In genomic region chr5:400282-401215, GRCh38 we compare ENCODE assay signal across 8 cellular contexts. TPM values are rescaled to one million over a fixed set of nuclear protein-coding genes. Genes with fewer than 3 reads are reported as not detected.
DNase-seq lines count a peak whose midpoint lies in the region; ATAC-seq and TF ChIP-seq lines count a peak whose summit lies in the region.

No MANE protein-coding gene starts in this region.

- peak overlapping the region; percentile 26; the same call in 1 of the 2 replicates for H3K27ac Mint-ChIP-seq in WTC11

- TF ChIP-seq POLR2A in upper lobe of left lung (IDR thresholded peaks at IDR 0.05): no peak

- H3K4me1 Mint-ChIP-seq in activated T-cell treated with anti-CD3 and anti-CD28 coated beads, Interleukin-2, amount 50 U/mL, for 4 hours (ENCODE audit: low read depth): peaks cover 11% of the 10 kb centered on the region
- H3K4me1 Mint-ChIP-seq in WTC11: peaks cover 12% of the 10 kb centered on the region

- WGBS in upper lobe of left lung, 2 donors: 52 to 60% methylated on average over 27 of the region's 27 CpGs

- peaks cover 41% of the 10 kb centered on the region for H3K27me3 Mint-ChIP-seq in activated T-cell treated with anti-CD3 and anti-CD28 coated beads, Interleukin-2, amount 50 U/mL, for 4 hours (ENCODE audit: low read depth)
- H3K27me3 Mint-ChIP-seq in WTC11 (ENCODE audit: low read depth): peaks cover 19% of the 10 kb centered on the region

- H3K36me3 Mint-ChIP-seq in activated T-cell treated with anti-CD3 and anti-CD28 coated beads, Interleukin-2, amount 50 U/mL, for 4 hours (ENCODE audit: insufficient read depth): peaks cover 4% of the 10 kb centered on the region
- no peaks in the 10 kb centered on the region for H3K36me3 Mint-ChIP-seq in WTC11

- peaks cover 0 to 21% (median 7%) of the 10 kb centered on the region in 4 donors for H3K4me1 ChIP-seq in upper lobe of left lung

- TF ChIP-seq CTCF in WTC11 (IDR thresholded peaks at IDR 0.05) (no peak), upper lobe of left lung (IDR thresholded peaks at IDR 0.05) (no peak)

- no peak overlapping the region for H3K4me3 Mint-ChIP-seq in activated T-cell treated with anti-CD3 and anti-CD28 coated beads, Interleukin-2, amount 50 U/mL, for 4 hours
- peak overlapping the region; percentile 44; the same call in 1 of the 2 replicates for H3K4me3 Mint-ChIP-seq in WTC11

- peak overlapping the region in 3 of 4 donors; percentile 53 to 67 (median 58) for H3K27ac ChIP-seq in upper lobe of left lung

- CTCF ChIA-PET in WTC11 (lab: Charles Lee): interaction anchor here (1.2 to 6.0 kb wide), 5 partner anchors 13 to 83 kb away, joined by 3 to 38 read pairs (median 11); no protein-coding TSS in a partner anchor

- ATAC-seq in activated T-cell treated with anti-CD3 and anti-CD28 coated beads, Interleukin-2, amount 50 U/mL, for 4 hours: no peak
- ATAC-seq in HG03095 (IDR thresholded peaks at IDR 0.05; ENCODE audit: unreplicated experiment) (peak; percentile 14), WTC11 (peak; percentile 9), upper lobe of left lung (ENCODE audit: low FRiP score in 2 of 2) (peak in 1 of 2 donors; percentile 2), GM18519 (IDR thresholded peaks at IDR 0.05; ENCODE audit: low FRiP score, unreplicated experiment) (no peak)

- no peaks in the 10 kb centered on the region for H3K9me3 ChIP-seq in upper lobe of left lung

- H3K27me3 ChIP-seq in upper lobe of left lung: no peaks in the 10 kb centered on the region

- H3K9me3 Mint-ChIP-seq in activated T-cell treated with anti-CD3 and anti-CD28 coated beads, Interleukin-2, amount 50 U/mL, for 4 hours: no peaks in the 10 kb centered on the region
- no peaks in the 10 kb centered on the region for H3K9me3 Mint-ChIP-seq in WTC11

- peak overlapping the region in 2 of 4 donors; percentile 12 to 39 for H3K4me3 ChIP-seq in upper lobe of left lung

- peak; percentile 17 to 18 for DNase-seq in activated T-cell treated with anti-CD3 and anti-CD28 coated beads, Interleukin-2, amount 50 U/mL, for 48 hours
- DNase-seq in activated T-cell treated with anti-CD3 and anti-CD28 coated beads, Interleukin-2, amount 50 U/mL, for 4 hours: no peak
- DNase-seq in WTC11 (ENCODE audit: low spot score) (peak; percentile 39), hepatic stellate cell (ENCODE audit: low spot score) (peak; percentile 78), upper lobe of left lung (peak in 1 of 2 donors; percentile 49), NCI-H524 (lab: John Stamatoyannopoulos, UW) (no peak)

- no peaks in the 10 kb centered on the region for H3K36me3 ChIP-seq in upper lobe of left lung

- POLR2A ChIA-PET in WTC11 (lab: Charles Lee): interaction anchor here (0.8 to 1.6 kb wide), 2 partner anchors 14 to 183 kb away, joined by 3 read pairs; partner anchors contain the start of genes CCDC127 and SDHA

- TF ChIP-seq EP300 in upper lobe of left lung (IDR thresholded peaks at IDR 0.05): no peak

TF ChIP-seq in WTC11, 78 proteins besides CTCF, POLR2A, EP300 and RAD21:
- TF ChIP-seq, protein P1, sequence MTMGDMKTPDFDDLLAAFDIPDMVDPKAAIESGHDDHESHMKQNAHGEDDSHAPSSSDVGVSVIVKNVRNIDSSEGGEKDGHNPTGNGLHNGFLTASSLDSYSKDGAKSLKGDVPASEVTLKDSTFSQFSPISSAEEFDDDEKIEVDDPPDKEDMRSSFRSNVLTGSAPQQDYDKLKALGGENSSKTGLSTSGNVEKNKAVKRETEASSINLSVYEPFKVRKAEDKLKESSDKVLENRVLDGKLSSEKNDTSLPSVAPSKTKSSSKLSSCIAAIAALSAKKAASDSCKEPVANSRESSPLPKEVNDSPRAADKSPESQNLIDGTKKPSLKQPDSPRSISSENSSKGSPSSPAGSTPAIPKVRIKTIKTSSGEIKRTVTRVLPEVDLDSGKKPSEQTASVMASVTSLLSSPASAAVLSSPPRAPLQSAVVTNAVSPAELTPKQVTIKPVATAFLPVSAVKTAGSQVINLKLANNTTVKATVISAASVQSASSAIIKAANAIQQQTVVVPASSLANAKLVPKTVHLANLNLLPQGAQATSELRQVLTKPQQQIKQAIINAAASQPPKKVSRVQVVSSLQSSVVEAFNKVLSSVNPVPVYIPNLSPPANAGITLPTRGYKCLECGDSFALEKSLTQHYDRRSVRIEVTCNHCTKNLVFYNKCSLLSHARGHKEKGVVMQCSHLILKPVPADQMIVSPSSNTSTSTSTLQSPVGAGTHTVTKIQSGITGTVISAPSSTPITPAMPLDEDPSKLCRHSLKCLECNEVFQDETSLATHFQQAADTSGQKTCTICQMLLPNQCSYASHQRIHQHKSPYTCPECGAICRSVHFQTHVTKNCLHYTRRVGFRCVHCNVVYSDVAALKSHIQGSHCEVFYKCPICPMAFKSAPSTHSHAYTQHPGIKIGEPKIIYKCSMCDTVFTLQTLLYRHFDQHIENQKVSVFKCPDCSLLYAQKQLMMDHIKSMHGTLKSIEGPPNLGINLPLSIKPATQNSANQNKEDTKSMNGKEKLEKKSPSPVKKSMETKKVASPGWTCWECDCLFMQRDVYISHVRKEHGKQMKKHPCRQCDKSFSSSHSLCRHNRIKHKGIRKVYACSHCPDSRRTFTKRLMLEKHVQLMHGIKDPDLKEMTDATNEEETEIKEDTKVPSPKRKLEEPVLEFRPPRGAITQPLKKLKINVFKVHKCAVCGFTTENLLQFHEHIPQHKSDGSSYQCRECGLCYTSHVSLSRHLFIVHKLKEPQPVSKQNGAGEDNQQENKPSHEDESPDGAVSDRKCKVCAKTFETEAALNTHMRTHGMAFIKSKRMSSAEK (CRISPR knock-in tag; IDR thresholded peaks at IDR 0.05; ENCODE audit: borderline replicate concordance): no peak
- TF ChIP-seq TP53 (CRISPR knock-in tag; IDR thresholded peaks at IDR 0.05): 0 out of 2 replicates have a peak, but pooled peaks have one; percentile 2
- TF ChIP-seq, protein P2, sequence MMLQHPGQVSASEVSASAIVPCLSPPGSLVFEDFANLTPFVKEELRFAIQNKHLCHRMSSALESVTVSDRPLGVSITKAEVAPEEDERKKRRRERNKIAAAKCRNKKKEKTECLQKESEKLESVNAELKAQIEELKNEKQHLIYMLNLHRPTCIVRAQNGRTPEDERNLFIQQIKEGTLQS (CRISPR knock-in tag; conservative IDR thresholded peaks at IDR 0.05): no peak
- TF ChIP-seq, protein P3, sequence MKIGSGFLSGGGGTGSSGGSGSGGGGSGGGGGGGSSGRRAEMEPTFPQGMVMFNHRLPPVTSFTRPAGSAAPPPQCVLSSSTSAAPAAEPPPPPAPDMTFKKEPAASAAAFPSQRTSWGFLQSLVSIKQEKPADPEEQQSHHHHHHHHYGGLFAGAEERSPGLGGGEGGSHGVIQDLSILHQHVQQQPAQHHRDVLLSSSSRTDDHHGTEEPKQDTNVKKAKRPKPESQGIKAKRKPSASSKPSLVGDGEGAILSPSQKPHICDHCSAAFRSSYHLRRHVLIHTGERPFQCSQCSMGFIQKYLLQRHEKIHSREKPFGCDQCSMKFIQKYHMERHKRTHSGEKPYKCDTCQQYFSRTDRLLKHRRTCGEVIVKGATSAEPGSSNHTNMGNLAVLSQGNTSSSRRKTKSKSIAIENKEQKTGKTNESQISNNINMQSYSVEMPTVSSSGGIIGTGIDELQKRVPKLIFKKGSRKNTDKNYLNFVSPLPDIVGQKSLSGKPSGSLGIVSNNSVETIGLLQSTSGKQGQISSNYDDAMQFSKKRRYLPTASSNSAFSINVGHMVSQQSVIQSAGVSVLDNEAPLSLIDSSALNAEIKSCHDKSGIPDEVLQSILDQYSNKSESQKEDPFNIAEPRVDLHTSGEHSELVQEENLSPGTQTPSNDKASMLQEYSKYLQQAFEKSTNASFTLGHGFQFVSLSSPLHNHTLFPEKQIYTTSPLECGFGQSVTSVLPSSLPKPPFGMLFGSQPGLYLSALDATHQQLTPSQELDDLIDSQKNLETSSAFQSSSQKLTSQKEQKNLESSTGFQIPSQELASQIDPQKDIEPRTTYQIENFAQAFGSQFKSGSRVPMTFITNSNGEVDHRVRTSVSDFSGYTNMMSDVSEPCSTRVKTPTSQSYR (CRISPR knock-in tag; IDR thresholded peaks at IDR 0.05): no peak
- TF ChIP-seq FOXP4 (CRISPR knock-in tag; IDR thresholded peaks at IDR 0.05): no peak

RNA-seq across cellular contexts. Expression of gene EXOC3, which starts 42.4 kb away (rescaled TPM):
- total RNA-seq in activated T-cell treated with anti-CD3 and anti-CD28 coated beads, Interleukin-2, amount 50 U/mL, for 4 hours: 10 to 100 TPM; 62.7 to 78.3 (median 67.2) TPM
- 60.1 to 62.4 TPM (median 62.2 TPM) in 3 replicates for total RNA-seq in WTC11 (2021)
- 100 to 1,000 TPM in 2 of 6 donors, 10 to 100 TPM in 4; 43.6 to 149 (median 64.5) TPM for total RNA-seq in upper lobe of left lung

Comparison
In these comparisons a context has a peak if more than half of its experiments do, and no peak if none do; other contexts are left out.
1. DNase-seq: peak in activated T-cell treated with anti-CD3 and anti-CD28 coated beads, Interleukin-2, amount 50 U/mL, for 48 hours (2 of 2), WTC11 (single experiment) and hepatic stellate cell (single experiment); none in activated T-cell treated with anti-CD3 and anti-CD28 coated beads, Interleukin-2, amount 50 U/mL, for 4 hours (single experiment) and NCI-H524 (0 of 2).
2. ATAC-seq: peak in HG03095 (single experiment) and WTC11 (single experiment); none in activated T-cell treated with anti-CD3 and anti-CD28 coated beads, Interleukin-2, amount 50 U/mL, for 4 hours (0 of 2) and GM18519 (single experiment).